In genomic region chr16:778909-779527, GRCh38 we compare ENCODE assay signal across 1 cellular context.
TF ChIP-seq lines count a peak whose summit lies in the region.

No MANE protein-coding gene starts in this region.

TF ChIP-seq in H1, 55 proteins besides CTCF, POLR2A, EP300 and RAD21:
- no peak for TF ChIP-seq CHD7 (IDR thresholded peaks at IDR 0.05; ENCODE audit: insufficient replicate concordance, low read length)
- no peak for TF ChIP-seq SAP30 (IDR thresholded peaks at IDR 0.05; ENCODE audit: insufficient read depth, insufficient replicate concordance, low read length)
- no peak for TF ChIP-seq CEBPB (IDR thresholded peaks at IDR 0.05; ENCODE audit: low read depth, low read length)
- TF ChIP-seq YY1 (IDR thresholded peaks at IDR 0.05; ENCODE audit: low read depth, low read length), result no peak
- no peak for TF ChIP-seq MAX (IDR thresholded peaks at IDR 0.05)
- no peak for TF ChIP-seq EZH2 (IDR thresholded peaks at IDR 0.05; ENCODE audit: low read depth, low read length, severe bottlenecking)
